Comparison of ENCODE assay signal across 14 cellular contexts in the genomic region with DNA sequence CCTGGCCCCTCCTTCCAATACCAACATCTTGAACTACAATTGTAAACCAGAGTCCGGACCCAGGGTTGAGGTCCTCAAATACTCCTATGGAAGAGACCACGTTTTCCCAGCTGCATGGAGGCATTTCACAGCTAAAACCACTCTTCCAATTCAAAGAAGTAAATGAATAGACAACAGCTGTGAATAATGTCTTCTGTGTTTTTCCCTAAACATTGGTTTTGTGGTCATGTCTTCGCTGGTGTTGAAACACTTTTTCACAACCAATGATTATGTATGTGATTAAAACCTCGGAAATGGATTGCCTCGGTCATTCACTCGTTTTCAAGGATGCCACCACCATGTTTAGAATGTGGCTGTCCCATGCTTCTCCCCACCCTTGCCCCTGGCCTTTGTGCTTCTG. TPM values are rescaled to one million over a fixed set of nuclear protein-coding genes. Genes with fewer than 3 reads are reported as not detected.
DNase-seq lines count a peak whose midpoint lies in the region; ATAC-seq and TF ChIP-seq lines count a peak whose summit lies in the region.
"Had no signal": no experiment of that assay in that cellular context is flagged by ENCODE, and none has a peak within 500 bp of the region (broad histone marks: within the 10 kb centered on the region; RNA-seq: fewer than 3 reads in every experiment).

No MANE protein-coding gene starts in this region.

- H3K4ac ChIP-seq in H9 (ENCODE audit: low read depth, low read length): no peak overlapping the region

- ATAC-seq in lung (ENCODE audit: insufficient read depth, low FRiP score) (no peak), GM19351 (IDR thresholded peaks at IDR 0.05; ENCODE audit: unreplicated experiment) (no peak)
- ATAC-seq: left lobe of liver had no signal

- no peak overlapping the region for H2AK5ac ChIP-seq in H9 (ENCODE audit: insufficient read length, low read length)

- no peak overlapping the region for H3K4me3 Mint-ChIP-seq in H9
- H3K4me3 Mint-ChIP-seq: T-helper 2 cell treated with Interferon-gamma antibody and Interleukin-4, amounts not matched to agents 5 μg/mL and 100 μg/mL, for 36 hours had no signal

- no peak overlapping the region for H4K91ac ChIP-seq in H9 (ENCODE audit: insufficient read length, low read depth, low read length)

- no peaks in the 10 kb centered on the region for H3K36me3 ChIP-seq in lung (ENCODE audit: control insufficient read depth in 2 of 2, insufficient read depth in 2 of 2, low read length in 2 of 2)
- H3K36me3 ChIP-seq in transverse colon: no peaks in the 10 kb centered on the region

- no peak overlapping the region for H2AFZ ChIP-seq in H9 (ENCODE audit: low read length)

- no peak overlapping the region for H3K27ac Mint-ChIP-seq in H9
- H3K27ac Mint-ChIP-seq: progenitor cell of endocrine pancreas; T-helper 2 cell treated with Interferon-gamma antibody and Interleukin-4, amounts not matched to agents 5 μg/mL and 100 μg/mL, for 36 hours had no signal

- no peaks in the 10 kb centered on the region for H3K9me3 ChIP-seq in lung (ENCODE audit: control insufficient read depth in 2 of 2, insufficient read depth in 1 of 2, low read length in 1 of 2)
- H3K9me3 ChIP-seq in transverse colon: no peaks in the 10 kb centered on the region
- no peaks in the 10 kb centered on the region for H3K9me3 ChIP-seq in H9 (ENCODE audit: control insufficient read depth, low read depth, low read length)

- H2BK12ac ChIP-seq in H9 (ENCODE audit: insufficient read length, low read depth, low read length): no peak overlapping the region

- no peak for TF ChIP-seq POLR2A in transverse colon (IDR thresholded peaks at IDR 0.05)

- no peak overlapping the region for H3T11ph ChIP-seq in H9 (ENCODE audit: low read length)

- H3K4me2 ChIP-seq in H9 (ENCODE audit: insufficient read depth, insufficient read length, low read length): no peak overlapping the region

- H3K9me3 Mint-ChIP-seq in H9: no peaks in the 10 kb centered on the region
- H3K9me3 Mint-ChIP-seq: T-helper 2 cell treated with Interferon-gamma antibody and Interleukin-4, amounts not matched to agents 5 μg/mL and 100 μg/mL, for 36 hours had no signal

- no peak overlapping the region for H3K18ac ChIP-seq in H9 (ENCODE audit: insufficient read length, low read depth, low read length)

- no peak overlapping the region for H2BK5ac ChIP-seq in H9 (ENCODE audit: insufficient read length, low read length)

- no peak for TF ChIP-seq EP300 in transverse colon (IDR thresholded peaks at IDR 0.05; ENCODE audit: low read depth)

- H3K23me2 ChIP-seq in H9 (ENCODE audit: insufficient read length, low read depth, low read length, poor library complexity, severe bottlenecking): peaks cover 2% of the 10 kb centered on the region

- H2BK15ac ChIP-seq in H9 (ENCODE audit: low read depth, low read length): no peak overlapping the region

- TF ChIP-seq CTCF in lung (IDR thresholded peaks at IDR 0.05; ENCODE audit: control extremely low read depth, extremely low read depth) (no peak), transverse colon (IDR thresholded peaks at IDR 0.05) (no peak), H9 (conservative IDR thresholded peaks at IDR 0.05) (no peak)

- H3K27me3 Mint-ChIP-seq in H9 (ENCODE audit: low read depth): peaks cover 3% of the 10 kb centered on the region; the same call in 1 of the 2 replicates

- no peak overlapping the region for H2BK20ac ChIP-seq in H9 (ENCODE audit: low read depth, low read length, poor library complexity, severe bottlenecking)

- no peak overlapping the region for H4K8ac ChIP-seq in H9 (replicated peaks; ENCODE audit: insufficient read length, low read depth, low read length)

- H3K4me1 Mint-ChIP-seq in H9: peaks cover 25 to 29% of the 10 kb centered on the region in 2 experiments

- in situ Hi-C loops in transverse colon (cut with MboI; ENCODE audit: low pct_ligation_motif_present in 1 of 4, low pct_unique_long_range_greater_than_20kb in 1 of 4, low sequenced_read_pairs in 3 of 4): no loop called here
- in situ Hi-C loops in KBM-7 (cut with MboI; ENCODE audit: low pct_unique_long_range_greater_than_20kb, low sequenced_read_pairs): no loop called here

- H3K14ac ChIP-seq in H9 (ENCODE audit: insufficient read depth, low read length): no peak overlapping the region

- H3K79me1 ChIP-seq in H9 (ENCODE audit: insufficient read depth, low read depth, low read length, poor library complexity, severe bottlenecking): no peaks in the 10 kb centered on the region

- WGBS in lung, 2 donors: 50 to 71% methylated on average over 6 of the region's 6 CpGs
- 56 to 64% methylated on average over 4 to 6 of the region's 6 CpGs for WGBS in transverse colon (ENCODE audit: low coverage in 1 of 2), 2 donors
- no CpG with 5 or more reads among the region's 6 CpGs for WGBS in H9 (ENCODE audit: extremely low coverage, insufficient read length, low lambda C conversion rate)

- intact Hi-C loops in transverse colon (cut with DNase I; ENCODE audit: low total_unique reads): no loop called here

- H3K23ac ChIP-seq in H9 (ENCODE audit: insufficient read length, low read depth, low read length): no peak overlapping the region

- H3K27me3 ChIP-seq in lung (ENCODE audit: control insufficient read depth, insufficient read depth) (no peaks in the 10 kb centered on the region), transverse colon (no peaks in the 10 kb centered on the region), H9 (ENCODE audit: insufficient read depth, low read length) (no peaks in the 10 kb centered on the region)

- peak; percentile 48 for DNase-seq in SIG-M5 treated with dmso at 0.1 percent for 504 hours (lab: John Stamatoyannopoulos, UW; ENCODE audit: unreplicated experiment)
- DNase-seq in SIG-M5 (lab: John Stamatoyannopoulos, UW): no peak
- DNase-seq in astrocyte of the hippocampus (ENCODE audit: low read depth, low spot score): peak; percentile 36
- DNase-seq in lung (ENCODE audit: low spot score): no peak
- no peak for DNase-seq in transverse colon
- no peak for DNase-seq in KBM-7
- DNase-seq in H9: no peak
- DNase-seq: 8988T, NCI-H1417, NCI-H82 had no signal

- H3K9ac ChIP-seq in H9 (ENCODE audit: extremely low read depth, insufficient read length, low read length): no peak overlapping the region

- no peak overlapping the region for H4K5ac ChIP-seq in H9 (ENCODE audit: insufficient read length, low read depth, low read length)

- H3K4me1 ChIP-seq in lung (ENCODE audit: control insufficient read depth in 2 of 2, insufficient read depth in 2 of 2, low read length in 2 of 2) (peaks cover 7 to 12% of the 10 kb centered on the region in 2 donors), transverse colon (peaks cover 0 to 7% (median 2%) of the 10 kb centered on the region in 4 donors), H9 (ENCODE audit: insufficient read depth, low read length) (peaks cover 7% of the 10 kb centered on the region; the same call in 1 of the 2 replicates)

- no peaks in the 10 kb centered on the region for H4K20me1 ChIP-seq in H9 (ENCODE audit: control insufficient read depth, insufficient read depth, insufficient read length)

- H3K4me3 ChIP-seq in lung (no peak overlapping the region), transverse colon (no peak overlapping the region)

- no peak overlapping the region for H2BK120ac ChIP-seq in H9 (ENCODE audit: low read depth, low read length, poor library complexity, severe bottlenecking)

- H3K27ac ChIP-seq in lung (ENCODE audit: low read depth in 1 of 2, low read length in 1 of 2): peak overlapping the region; percentile 67 to 94
- peak overlapping the region; percentile 30 to 77 (median 64) for H3K27ac ChIP-seq in transverse colon
- H3K27ac ChIP-seq in H9 (ENCODE audit: insufficient read length, low read depth, low read length): no peak overlapping the region

- H3K36me3 Mint-ChIP-seq in H9 (ENCODE audit: insufficient read depth in 1 of 3, low read depth in 3 of 3): no peaks in the 10 kb centered on the region; a peak in 1 of 7 replicates

- H3K79me2 ChIP-seq in H9 (ENCODE audit: insufficient read depth, low read length): no peaks in the 10 kb centered on the region

- no peak overlapping the region for H3K56ac ChIP-seq in H9 (ENCODE audit: insufficient read length, low read depth, low read length)

RNA-seq across cellular contexts. Expression of a gene that starts 9.4 kb away (rescaled TPM):
- total RNA-seq in lung (10 to 100 TPM; 24.3 to 46.9 TPM), transverse colon (10 to 100 TPM; 20.9 to 70.3 (median 28.1) TPM), H9 (2021) (25.6 and 25.7 TPM in 2 replicates)
- 10 to 100 TPM in 1 of 2 donors, 1 to 10 TPM in 1; 9.4 to 10.4 TPM for polyA plus RNA-seq in lung

Comparison
In these comparisons a context has a peak if more than half of its experiments do, and no peak if none do; other contexts are left out.
1. DNase-seq: peak in SIG-M5 treated with dmso at 0.1 percent for 504 hours (single experiment) and astrocyte of the hippocampus (single experiment); none in SIG-M5 (single experiment), lung (single experiment), transverse colon (single experiment), KBM-7 (single experiment) and H9 (single experiment).